Comparison of ENCODE assay signal across 22 cellular contexts in genomic region chr7:24428676-24429075, GRCh38.
DNase-seq lines count a peak whose midpoint lies in the region; ATAC-seq and TF ChIP-seq lines count a peak whose summit lies in the region.
"Had no signal": no experiment of that assay in that cellular context is flagged by ENCODE, and none has a peak within 500 bp of the region (broad histone marks: within the 10 kb centered on the region; RNA-seq: fewer than 3 reads in every experiment).

No MANE protein-coding gene starts in this region.

- peaks cover 5% of the 10 kb centered on the region; the same call in 1 of the 2 replicates for H3K27me3 ChIP-seq in GM23338 (ENCODE audit: insufficient read depth)
- H3K27me3 ChIP-seq: BE2C; BLaER1 treated with 17β-estradiol and CSF1 and Interleukin-3, amounts not matched to agents 10 nM and 100 nM had no signal

- H4K20me1 ChIP-seq in GM23338 (replicated peaks; ENCODE audit: insufficient read depth), result no peaks in the 10 kb centered on the region
- H4K20me1 ChIP-seq: BLaER1 treated with 17β-estradiol and CSF1 and Interleukin-3, amounts not matched to agents 10 nM and 100 nM had no signal

- peaks cover 19% of the 10 kb centered on the region for H3K4me1 Mint-ChIP-seq in GM23338
- H3K4me1 Mint-ChIP-seq: CD8-positive, alpha-beta memory T cell had no signal

- peaks cover 19% of the 10 kb centered on the region for H3K36me3 ChIP-seq in GM23338 (ENCODE audit: insufficient read depth)
- H3K36me3 ChIP-seq: BE2C had no signal

- no peak overlapping the region for H3K4me3 ChIP-seq in GM23338
- H3K4me3 ChIP-seq: A549; BLaER1 treated with 17β-estradiol and CSF1 and Interleukin-3, amounts not matched to agents 10 nM and 100 nM; GM12878 had no signal

- no peaks in the 10 kb centered on the region for H3K79me2 ChIP-seq in GM23338 (replicated peaks; ENCODE audit: insufficient read depth)

- H3K27ac Mint-ChIP-seq in GM23338, result no peak overlapping the region
- H3K27ac Mint-ChIP-seq: CD14-positive monocyte; CD4-positive, alpha-beta T cell; H9 had no signal

- H3K27me3 Mint-ChIP-seq in GM23338 (ENCODE audit: insufficient read depth, low read depth, poor library complexity), result peaks cover 8% of the 10 kb centered on the region
- H3K27me3 Mint-ChIP-seq: CD4-positive, alpha-beta T cell had no signal

- no peak for DNase-seq in GM23338 (ENCODE audit: low spot score)
- DNase-seq in Kasumi-1 (lab: John Stamatoyannopoulos, UW), result peak; percentile 59 to 76
- DNase-seq in left lobe of liver (ENCODE audit: low spot score), result no peak
- no peak for DNase-seq in RKO (ENCODE audit: low spot score)
- DNase-seq in anterior cingulate cortex (lab: John Stamatoyannopoulos, UW), result no peak
- no peak for DNase-seq in amygdala (lab: John Stamatoyannopoulos, UW)
- DNase-seq: 8988T; ACHN; AML-193; BE2C; CD4-positive, alpha-beta T cell; CD8-positive, alpha-beta memory T cell; DMS 273 treated with DMSO at 0.1 percent for 48 hours; DMS79; EL; GDM1; H9 had no signal

- no peak overlapping the region for H3K4me3 Mint-ChIP-seq in GM23338
- H3K4me3 Mint-ChIP-seq: CD14-positive monocyte; CD4-positive, alpha-beta T cell; CD8-positive, alpha-beta memory T cell; H9 had no signal

- ATAC-seq in GM23338 (no peak), left lobe of liver (peak; percentile 79)
- ATAC-seq: A549, GM12878, HCT116 had no signal

- H3K36me3 Mint-ChIP-seq in GM23338 (ENCODE audit: low read depth), result peaks cover 38% of the 10 kb centered on the region
- H3K36me3 Mint-ChIP-seq: CD14-positive monocyte had no signal

- peaks cover 36% of the 10 kb centered on the region for H3K9me3 Mint-ChIP-seq in GM23338

- no peak for TF ChIP-seq CTCF in GM23338 (conservative IDR thresholded peaks at IDR 0.05; ENCODE audit: low read depth in 2 of 2)

- 0 out of 2 replicates have a peak, but pooled peaks cover 4% of the 10 kb centered on the region for H3F3A ChIP-seq in GM23338 (replicated peaks; ENCODE audit: low read depth)

- no peak overlapping the region for H3K27ac ChIP-seq in GM23338 (ENCODE audit: low read depth)
- H3K27ac ChIP-seq: A549; BLaER1 treated with 17β-estradiol and CSF1 and Interleukin-3, amounts not matched to agents 10 nM and 100 nM had no signal

- no peak overlapping the region for H3K4me2 ChIP-seq in GM23338
- H3K4me2 ChIP-seq: A549; BLaER1 treated with 17β-estradiol and CSF1 and Interleukin-3, amounts not matched to agents 10 nM and 100 nM had no signal

- peak overlapping the region; percentile 38; the same call in 1 of the 2 replicates for H2AFZ ChIP-seq in GM23338

- no peaks in the 10 kb centered on the region for H3K9me2 ChIP-seq in GM23338 (ENCODE audit: insufficient read depth)

- H3K4me1 ChIP-seq in GM23338 (ENCODE audit: insufficient read depth), result peaks cover 25% of the 10 kb centered on the region
- H3K4me1 ChIP-seq: A549, BE2C had no signal

TF ChIP-seq in GM23338, 12 proteins besides CTCF, POLR2A, EP300 and RAD21:
- TF ChIP-seq, protein P1, sequence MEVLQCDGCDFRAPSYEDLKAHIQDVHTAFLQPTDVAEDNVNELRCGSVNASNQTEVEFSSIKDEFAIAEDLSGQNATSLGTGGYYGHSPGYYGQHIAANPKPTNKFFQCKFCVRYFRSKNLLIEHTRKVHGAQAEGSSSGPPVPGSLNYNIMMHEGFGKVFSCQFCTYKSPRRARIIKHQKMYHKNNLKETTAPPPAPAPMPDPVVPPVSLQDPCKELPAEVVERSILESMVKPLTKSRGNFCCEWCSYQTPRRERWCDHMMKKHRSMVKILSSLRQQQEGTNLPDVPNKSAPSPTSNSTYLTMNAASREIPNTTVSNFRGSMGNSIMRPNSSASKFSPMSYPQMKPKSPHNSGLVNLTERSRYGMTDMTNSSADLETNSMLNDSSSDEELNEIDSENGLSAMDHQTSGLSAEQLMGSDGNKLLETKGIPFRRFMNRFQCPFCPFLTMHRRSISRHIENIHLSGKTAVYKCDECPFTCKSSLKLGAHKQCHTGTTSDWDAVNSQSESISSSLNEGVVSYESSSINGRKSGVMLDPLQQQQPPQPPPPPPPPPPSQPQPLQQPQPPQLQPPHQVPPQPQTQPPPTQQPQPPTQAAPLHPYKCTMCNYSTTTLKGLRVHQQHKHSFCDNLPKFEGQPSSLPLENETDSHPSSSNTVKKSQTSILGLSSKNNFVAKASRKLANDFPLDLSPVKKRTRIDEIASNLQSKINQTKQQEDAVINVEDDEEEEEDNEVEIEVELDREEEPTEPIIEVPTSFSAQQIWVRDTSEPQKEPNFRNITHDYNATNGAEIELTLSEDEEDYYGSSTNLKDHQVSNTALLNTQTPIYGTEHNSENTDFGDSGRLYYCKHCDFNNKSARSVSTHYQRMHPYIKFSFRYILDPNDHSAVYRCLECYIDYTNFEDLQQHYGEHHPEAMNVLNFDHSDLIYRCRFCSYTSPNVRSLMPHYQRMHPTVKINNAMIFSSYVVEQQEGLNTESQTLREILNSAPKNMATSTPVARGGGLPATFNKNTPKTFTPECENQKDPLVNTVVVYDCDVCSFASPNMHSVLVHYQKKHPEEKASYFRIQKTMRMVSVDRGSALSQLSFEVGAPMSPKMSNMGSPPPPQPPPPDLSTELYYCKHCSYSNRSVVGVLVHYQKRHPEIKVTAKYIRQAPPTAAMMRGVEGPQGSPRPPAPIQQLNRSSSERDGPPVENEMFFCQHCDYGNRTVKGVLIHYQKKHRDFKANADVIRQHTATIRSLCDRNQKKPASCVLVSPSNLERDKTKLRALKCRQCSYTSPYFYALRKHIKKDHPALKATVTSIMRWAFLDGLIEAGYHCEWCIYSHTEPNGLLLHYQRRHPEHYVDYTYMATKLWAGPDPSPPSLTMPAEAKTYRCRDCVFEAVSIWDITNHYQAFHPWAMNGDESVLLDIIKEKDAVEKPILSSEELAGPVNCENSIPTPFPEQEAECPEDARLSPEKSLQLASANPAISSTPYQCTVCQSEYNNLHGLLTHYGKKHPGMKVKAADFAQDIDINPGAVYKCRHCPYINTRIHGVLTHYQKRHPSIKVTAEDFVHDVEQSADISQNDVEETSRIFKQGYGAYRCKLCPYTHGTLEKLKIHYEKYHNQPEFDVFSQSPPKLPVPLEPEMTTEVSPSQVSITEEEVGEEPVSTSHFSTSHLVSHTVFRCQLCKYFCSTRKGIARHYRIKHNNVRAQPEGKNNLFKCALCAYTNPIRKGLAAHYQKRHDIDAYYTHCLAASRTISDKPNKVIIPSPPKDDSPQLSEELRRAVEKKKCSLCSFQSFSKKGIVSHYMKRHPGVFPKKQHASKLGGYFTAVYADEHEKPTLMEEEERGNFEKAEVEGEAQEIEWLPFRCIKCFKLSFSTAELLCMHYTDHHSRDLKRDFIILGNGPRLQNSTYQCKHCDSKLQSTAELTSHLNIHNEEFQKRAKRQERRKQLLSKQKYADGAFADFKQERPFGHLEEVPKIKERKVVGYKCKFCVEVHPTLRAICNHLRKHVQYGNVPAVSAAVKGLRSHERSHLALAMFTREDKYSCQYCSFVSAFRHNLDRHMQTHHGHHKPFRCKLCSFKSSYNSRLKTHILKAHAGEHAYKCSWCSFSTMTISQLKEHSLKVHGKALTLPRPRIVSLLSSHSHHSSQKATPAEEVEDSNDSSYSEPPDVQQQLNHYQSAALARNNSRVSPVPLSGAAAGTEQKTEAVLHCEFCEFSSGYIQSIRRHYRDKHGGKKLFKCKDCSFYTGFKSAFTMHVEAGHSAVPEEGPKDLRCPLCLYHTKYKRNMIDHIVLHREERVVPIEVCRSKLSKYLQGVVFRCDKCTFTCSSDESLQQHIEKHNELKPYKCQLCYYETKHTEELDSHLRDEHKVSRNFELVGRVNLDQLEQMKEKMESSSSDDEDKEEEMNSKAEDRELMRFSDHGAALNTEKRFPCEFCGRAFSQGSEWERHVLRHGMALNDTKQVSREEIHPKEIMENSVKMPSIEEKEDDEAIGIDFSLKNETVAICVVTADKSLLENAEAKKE (CRISPR knock-in tag; IDR thresholded peaks at IDR 0.05), result no peak
- TF ChIP-seq EZH2phosphoT487 (IDR thresholded peaks at IDR 0.05; ENCODE audit: unreplicated experiment), result no peak
- no peak for TF ChIP-seq ZNF331 (CRISPR knock-in tag; IDR thresholded peaks at IDR 0.05; ENCODE audit: low read depth)
- no peak for TF ChIP-seq POLR2AphosphoS5 (IDR thresholded peaks at IDR 0.05; ENCODE audit: low read depth)
- no peak for TF ChIP-seq JUNB (IDR thresholded peaks at IDR 0.05; ENCODE audit: unreplicated experiment)
- no peak for TF ChIP-seq EZH2 (IDR thresholded peaks at IDR 0.05; ENCODE audit: low read depth, unreplicated experiment)
- no peak for TF ChIP-seq ZNF114 (CRISPR knock-in tag; IDR thresholded peaks at IDR 0.05)
TF ChIP-seq in GM23338: peak in this region for 0.

Comparison
In these comparisons a context has a peak if more than half of its experiments do, and no peak if none do; other contexts are left out.
1. DNase-seq: peak in Kasumi-1 (2 of 2); none in GM23338 (single experiment), left lobe of liver (single experiment), RKO (single experiment), anterior cingulate cortex (0 of 58) and amygdala (0 of 56).